In genomic region chr16:68247932-68248331, GRCh38 we compare ENCODE assay signal across 27 cellular contexts. TPM values are rescaled to one million over a fixed set of nuclear protein-coding genes. Genes with fewer than 3 reads are reported as not detected.
DNase-seq lines count a peak whose midpoint lies in the region; ATAC-seq and TF ChIP-seq lines count a peak whose summit lies in the region.
"Had no signal": no experiment of that assay in that cellular context is flagged by ENCODE, and none has a peak within 500 bp of the region (broad histone marks: within the 10 kb centered on the region; RNA-seq: fewer than 3 reads in every experiment).

No MANE protein-coding gene starts in this region.

- no peaks in the 10 kb centered on the region for H3K9me2 ChIP-seq in SU-DHL-6 (replicated peaks; ENCODE audit: insufficient read depth, low read length)

- CTCF ChIA-PET in activated naive CD4-positive, alpha-beta T cell treated with anti-CD3 and anti-CD28 coated beads, Interleukin-2, amount 10 ng/mL, durations not matched to agents 7 days and 5 days (lab: Charles Lee) = interaction anchor here (0.7 to 1.7 kb wide), 6 partner anchors 10 to 362 kb away, joined by 3 to 6 read pairs (median 4); partner anchors contain the start of gene SLC7A6

- H3K9me3 ChIP-seq in SU-DHL-6 (ENCODE audit: insufficient read depth, low read length) = no peaks in the 10 kb centered on the region
- H3K9me3 ChIP-seq in left lung = no peaks in the 10 kb centered on the region
- no peaks in the 10 kb centered on the region for H3K9me3 ChIP-seq in subcutaneous abdominal adipose tissue (ENCODE audit: control insufficient read depth in 5 of 5, low read length in 5 of 5)
- H3K9me3 ChIP-seq: colonic mucosa had no signal

- peaks cover 18% of the 10 kb centered on the region for H3K27me3 Mint-ChIP-seq in activated naive CD4-positive, alpha-beta T cell treated with anti-CD3 and anti-CD28 coated beads, Interleukin-2, amount 10 ng/mL, durations not matched to agents 7 days and 5 days
- H3K27me3 Mint-ChIP-seq in activated T-cell treated with anti-CD3 and anti-CD28 coated beads, Interleukin-2, amount 50 U/mL, for 4 hours (ENCODE audit: low read depth) = no peaks in the 10 kb centered on the region
- H3K27me3 Mint-ChIP-seq: activated naive CD8-positive, alpha-beta T cell treated with anti-CD3 and anti-CD28 coated beads for 36 hours; memory B cell; naive thymus-derived CD8-positive, alpha-beta T cell had no signal

- H3K27ac ChIP-seq in SU-DHL-6 (ENCODE audit: low read depth, low read length) (peak overlapping the region; percentile 20; the same call in 1 of the 2 replicates), left lung (peak overlapping the region; percentile 1 to 40), subcutaneous abdominal adipose tissue (ENCODE audit: low read depth, low read length) (peak overlapping the region; percentile 23)
- H3K27ac ChIP-seq: colonic mucosa had no signal

- peaks cover 13 to 39% of the 10 kb centered on the region in 2 donors for H3K4me1 ChIP-seq in left lung
- H3K4me1 ChIP-seq in subcutaneous abdominal adipose tissue (ENCODE audit: control insufficient read depth in 5 of 5, insufficient read depth in 5 of 5, low read length in 5 of 5) = peaks cover 15 to 59% (median 45%) of the 10 kb centered on the region in 5 donors

- no peak for DNase-seq in activated naive CD4-positive, alpha-beta T cell treated with anti-CD3 and anti-CD28 coated beads, Interleukin-2, amount 10 ng/mL, durations not matched to agents 7 days and 5 days
- DNase-seq in activated naive CD4-positive, alpha-beta T cell treated with anti-CD3 and anti-CD28 coated beads, Interleukin-2, amount 50 U/mL, for 16 hours = no peak
- no peak for DNase-seq in left lung
- DNase-seq in activated T-cell treated with anti-CD3 and anti-CD28 coated beads, Interleukin-2, amount 50 U/mL, for 1 hour = no peak
- DNase-seq in activated T-cell treated with anti-CD3 and anti-CD28 coated beads, Interleukin-2, amount 50 U/mL, for 4 hours = no peak
- DNase-seq: 8988T; activated CD4-positive, CD25-positive, alpha-beta regulatory T cell; activated naive CD8-positive, alpha-beta T cell treated with anti-CD3 and anti-CD28 coated beads for 36 hours; activated T-cell treated with anti-CD3 and anti-CD28 coated beads, Interleukin-2, amount 50 U/mL, for 72 hours; colonic mucosa; EL; immature natural killer cell; NCI-H1105; NCI-H2081; NCI-H446 treated with DMSO at 0.1 percent for 48 hours; NK-92 treated with Interleukin-12 subunit alpha and Interleukin-12 subunit beta, amount 100 ng/mL, for 24 hours; stimulated activated CD4-positive, alpha-beta T cell treated with anti-CD3 and anti-CD28 coated beads, Interleukin-2, amount 100 ng/mL, for 48 hours; stimulated activated naive CD8-positive, alpha-beta T cell treated with anti-CD3 and anti-CD28 coated beads, Interleukin-15, Interleukin-2, amounts not matched to agents 100 U/mL and 50 U/mL, for 24 hours; T1000 had no signal

- H3K4me3 ChIP-seq in SU-DHL-6 (ENCODE audit: insufficient read depth, low read length, poor library complexity, severe bottlenecking) (no peak overlapping the region), left lung (no peak overlapping the region), subcutaneous abdominal adipose tissue (ENCODE audit: low read depth in 1 of 5, low read length in 5 of 5) (peak overlapping the region in 3 of 5 donors; percentile 0 to 98 (median 80))
- H3K4me3 ChIP-seq: colonic mucosa, skin epidermis had no signal

- H3K4me1 Mint-ChIP-seq in activated naive CD4-positive, alpha-beta T cell treated with anti-CD3 and anti-CD28 coated beads, Interleukin-2, amount 10 ng/mL, durations not matched to agents 7 days and 5 days = peaks cover 24% of the 10 kb centered on the region
- peaks cover 19% of the 10 kb centered on the region for H3K4me1 Mint-ChIP-seq in activated T-cell treated with anti-CD3 and anti-CD28 coated beads, Interleukin-2, amount 50 U/mL, for 4 hours (ENCODE audit: low read depth)

- no peaks in the 10 kb centered on the region for H3K27me3 ChIP-seq in SU-DHL-6 (ENCODE audit: low read length)
- no peaks in the 10 kb centered on the region for H3K27me3 ChIP-seq in left lung
- no peaks in the 10 kb centered on the region for H3K27me3 ChIP-seq in subcutaneous abdominal adipose tissue (ENCODE audit: control insufficient read depth in 5 of 5, insufficient read depth in 4 of 5, low read length in 5 of 5)
- H3K27me3 ChIP-seq: colonic mucosa had no signal

- H3K36me3 ChIP-seq in SU-DHL-6 (ENCODE audit: low read length) (no peaks in the 10 kb centered on the region), left lung (peaks cover 0 to 38% of the 10 kb centered on the region in 2 donors), subcutaneous abdominal adipose tissue (ENCODE audit: control insufficient read depth in 5 of 5, insufficient read depth in 5 of 5, low read length in 5 of 5) (peaks cover 0 to 44% (median 31%) of the 10 kb centered on the region in 5 donors)
- H3K36me3 ChIP-seq: colonic mucosa had no signal

- intact Hi-C loops in left lung (cut with DNase I) = no loop called here

- no peaks in the 10 kb centered on the region for H4K20me1 ChIP-seq in SU-DHL-6 (ENCODE audit: low read depth, low read length)

- H3K4me3 Mint-ChIP-seq in activated naive CD4-positive, alpha-beta T cell treated with anti-CD3 and anti-CD28 coated beads, Interleukin-2, amount 10 ng/mL, durations not matched to agents 7 days and 5 days = peak overlapping the region; percentile 7
- no peak overlapping the region for H3K4me3 Mint-ChIP-seq in activated T-cell treated with anti-CD3 and anti-CD28 coated beads, Interleukin-2, amount 50 U/mL, for 4 hours
- H3K4me3 Mint-ChIP-seq: activated naive CD8-positive, alpha-beta T cell treated with anti-CD3 and anti-CD28 coated beads for 36 hours; activated T-cell treated with anti-CD3 and anti-CD28 coated beads, Interleukin-2, amount 50 U/mL, for 72 hours had no signal

- H3K9ac ChIP-seq in SU-DHL-6 (ENCODE audit: low read length) = no peak overlapping the region
- H3K9ac ChIP-seq in subcutaneous abdominal adipose tissue (ENCODE audit: low read length in 5 of 5) = peak overlapping the region in 2 of 5 donors; percentile 64 to 73

- H3K9me3 Mint-ChIP-seq in activated naive CD4-positive, alpha-beta T cell treated with anti-CD3 and anti-CD28 coated beads, Interleukin-2, amount 10 ng/mL, durations not matched to agents 7 days and 5 days = no peaks in the 10 kb centered on the region
- no peaks in the 10 kb centered on the region for H3K9me3 Mint-ChIP-seq in activated T-cell treated with anti-CD3 and anti-CD28 coated beads, Interleukin-2, amount 50 U/mL, for 4 hours
- H3K9me3 Mint-ChIP-seq: activated naive CD8-positive, alpha-beta T cell treated with anti-CD3 and anti-CD28 coated beads for 36 hours; activated T-cell treated with anti-CD3 and anti-CD28 coated beads, Interleukin-2, amount 50 U/mL, for 72 hours; brain; immature natural killer cell; memory B cell; naive thymus-derived CD8-positive, alpha-beta T cell had no signal

- peaks cover 18% of the 10 kb centered on the region; the same call in 1 of the 2 replicates for H3K79me2 ChIP-seq in SU-DHL-6 (ENCODE audit: insufficient read depth, low read length)

- no peak for TF ChIP-seq CTCF in SU-DHL-6 (IDR thresholded peaks at IDR 0.05; ENCODE audit: insufficient read depth, low read length, poor library complexity, severe bottlenecking)
- no peak for TF ChIP-seq CTCF in left lung (IDR thresholded peaks at IDR 0.05)

- no peak overlapping the region for H2AFZ ChIP-seq in SU-DHL-6 (ENCODE audit: low read depth, low read length, severe bottlenecking)

- peaks cover 18% of the 10 kb centered on the region for H3K36me3 Mint-ChIP-seq in activated naive CD4-positive, alpha-beta T cell treated with anti-CD3 and anti-CD28 coated beads, Interleukin-2, amount 10 ng/mL, durations not matched to agents 7 days and 5 days
- peaks cover 12% of the 10 kb centered on the region for H3K36me3 Mint-ChIP-seq in activated T-cell treated with anti-CD3 and anti-CD28 coated beads, Interleukin-2, amount 50 U/mL, for 4 hours (ENCODE audit: insufficient read depth)
- H3K36me3 Mint-ChIP-seq: activated naive CD8-positive, alpha-beta T cell treated with anti-CD3 and anti-CD28 coated beads for 36 hours had no signal

- ATAC-seq in left lung (no peak), HG03108 (IDR thresholded peaks at IDR 0.05; ENCODE audit: unreplicated experiment) (no peak)
- ATAC-seq in activated T-cell treated with anti-CD3 and anti-CD28 coated beads, Interleukin-2, amount 50 U/mL, for 4 hours = no peak
- ATAC-seq: activated T-cell treated with anti-CD3 and anti-CD28 coated beads, Interleukin-2, amount 50 U/mL, for 72 hours; naive thymus-derived CD8-positive, alpha-beta T cell; stimulated activated naive CD8-positive, alpha-beta T cell treated with anti-CD3 and anti-CD28 coated beads, Interleukin-15, Interleukin-2, amounts not matched to agents 100 U/mL and 50 U/mL, for 24 hours had no signal

- peaks cover 22% of the 10 kb centered on the region for H3F3A ChIP-seq in SU-DHL-6 (ENCODE audit: insufficient read depth)

- H3K27ac Mint-ChIP-seq in activated naive CD4-positive, alpha-beta T cell treated with anti-CD3 and anti-CD28 coated beads, Interleukin-2, amount 10 ng/mL, durations not matched to agents 7 days and 5 days = no peak overlapping the region
- H3K27ac Mint-ChIP-seq: activated naive CD8-positive, alpha-beta T cell treated with anti-CD3 and anti-CD28 coated beads for 36 hours; activated T-cell treated with anti-CD3 and anti-CD28 coated beads, Interleukin-2, amount 50 U/mL, for 72 hours; immature natural killer cell; memory B cell had no signal

- no peak overlapping the region for H3K4me2 ChIP-seq in SU-DHL-6 (ENCODE audit: low read depth, low read length, poor library complexity, severe bottlenecking)

RNA-seq across cellular contexts. Expression of gene PLA2G15, which starts 2.8 kb away (rescaled TPM):
- total RNA-seq in left lung = 10 to 100 TPM; 34.5 to 35.1 TPM
- 10 to 100 TPM in 1 of 3 donors, 1 to 10 TPM in 2; 7.4 to 11.0 (median 7.9) TPM for total RNA-seq in activated T-cell treated with anti-CD3 and anti-CD28 coated beads, Interleukin-2, amount 50 U/mL, for 4 hours

RNA-seq across cellular contexts. Expression of gene ESRP2, which starts 12.0 kb away (rescaled TPM):
- 10 to 100 TPM; 47.9 to 62.6 TPM for total RNA-seq in left lung
- 1 to 10 TPM in 1 of 3 donors, under 1 TPM in 2; 0.53 to 1.3 (median 0.68) TPM for total RNA-seq in activated T-cell treated with anti-CD3 and anti-CD28 coated beads, Interleukin-2, amount 50 U/mL, for 4 hours
- total RNA-seq: LHCN-M2 had no signal

RNA-seq across cellular contexts. Expression of gene SLC7A6, which starts 16.4 kb away (rescaled TPM):
- total RNA-seq in left lung = 10 to 100 TPM; 47.4 to 55.6 TPM
- total RNA-seq in activated T-cell treated with anti-CD3 and anti-CD28 coated beads, Interleukin-2, amount 50 U/mL, for 4 hours = 100 to 1,000 TPM in 2 of 3 donors, 10 to 100 TPM in 1; 91.3 to 103 (median 103) TPM

Comparison
In these comparisons a context has a peak if more than half of its experiments do, and no peak if none do; other contexts are left out.
1. H3K4me3 ChIP-seq: peak in subcutaneous abdominal adipose tissue (3 of 5); none in SU-DHL-6 (single experiment) and left lung (0 of 2).
2. RNA of gene ESRP2, which starts 12.0 kb away (total RNA-seq): 47.9 to 62.6 TPM in left lung; 0.53 to 1.3 TPM in activated T-cell treated with anti-CD3 and anti-CD28 coated beads, Interleukin-2, amount 50 U/mL, for 4 hours; every median in the first group is over 10 times any median in the second.
3. Peak in every context shown above with its lines, with median percentiles within 50 percentile points of each other: H3K27ac ChIP-seq.